Comparison of ENCODE assay signal across 12 cellular contexts in genomic region chr12:122310636-122311035, GRCh38.
"Had no signal": no experiment of that assay in that cellular context is flagged by ENCODE, and none has a peak within 500 bp of the region (broad histone marks: within the 10 kb centered on the region; RNA-seq: fewer than 3 reads in every experiment).

No MANE protein-coding gene starts in this region.

- DNase-seq: activated CD4-positive, alpha-beta T cell treated with anti-CD3 and anti-CD28 coated beads, Interleukin-2, amount 10 ng/mL, durations not matched to agents 7 days and 5 days; activated CD4-positive, CD25-positive, alpha-beta regulatory T cell; activated CD8-positive, alpha-beta memory T cell treated with anti-CD3 and anti-CD28 coated beads, Interleukin-2, amount 50 U/mL, for 48 hours; activated naive CD8-positive, alpha-beta T cell treated with anti-CD3 and anti-CD28 coated beads for 36 hours; activated T-cell treated with anti-CD3 and anti-CD28 coated beads, Interleukin-2, amount 50 U/mL, for 72 hours; amygdala; body of pancreas; effector memory CD8-positive, alpha-beta T cell; left ventricle myocardium inferior; right lobe of liver; stimulated activated naive CD8-positive, alpha-beta T cell treated with anti-CD3 and anti-CD28 coated beads, Interleukin-15, amount 100 ng/mL, for 72 hours; upper lobe of right lung had no signal

- ATAC-seq: activated T-cell treated with anti-CD3 and anti-CD28 coated beads, Interleukin-2, amount 50 U/mL, for 72 hours; body of pancreas; effector memory CD8-positive, alpha-beta T cell; right lobe of liver; stimulated activated naive CD8-positive, alpha-beta T cell treated with anti-CD3 and anti-CD28 coated beads, Interleukin-15, amount 100 ng/mL, for 72 hours; upper lobe of right lung had no signal
